8 cellular contexts compared by ENCODE assay signal in genomic region chr17:41777579-41778188, GRCh38.
A peak's percentile ranks its signal among the peaks of the same experiment; 100 is the strongest.
DNase-seq lines count a peak whose midpoint lies in the region; ATAC-seq, FAIRE-seq and TF ChIP-seq lines count a peak whose summit lies in the region.

No MANE protein-coding gene starts in this region.

- peaks cover 18 to 42% of the 10 kb centered on the region in 2 donors for H3K4me1 Mint-ChIP-seq in stimulated activated naive B cell treated with anti-CD40 and anti-IgM and Interleukin-4, amounts not matched to agents 10 μg/mL and 1 μg/mL and 100 μg/mL, for 72 hours

- H3K27me3 ChIP-seq in parathyroid adenoma (ENCODE audit: control insufficient read depth, insufficient read depth, low read length), result no peaks in the 10 kb centered on the region

- no peaks in the 10 kb centered on the region for H3K9me3 Mint-ChIP-seq in stimulated activated naive B cell treated with anti-CD40 and anti-IgM and Interleukin-4, amounts not matched to agents 10 μg/mL and 1 μg/mL and 100 μg/mL, for 72 hours

- TF ChIP-seq CTCF in foreskin fibroblast (IDR thresholded peaks at IDR 0.05; ENCODE audit: low read depth, low read length) (no peak), parathyroid adenoma (IDR thresholded peaks at IDR 0.05) (no peak)

- no peak overlapping the region for H3K27ac Mint-ChIP-seq in stimulated activated naive B cell treated with anti-CD40 and anti-IgM and Interleukin-4, amounts not matched to agents 10 μg/mL and 1 μg/mL and 100 μg/mL, for 72 hours

- peak overlapping the region; percentile 75 for H3K27ac ChIP-seq in parathyroid adenoma

- no peak overlapping the region for H2AFZ ChIP-seq in parathyroid adenoma

- H3K4me1 ChIP-seq in parathyroid adenoma, result peaks cover 3% of the 10 kb centered on the region

- no peak overlapping the region for H3K4me3 ChIP-seq in foreskin fibroblast (ENCODE audit: low read depth in 1 of 2, low read length in 2 of 2)
- H3K4me3 ChIP-seq in parathyroid adenoma (ENCODE audit: low read depth, low read length), result no peak overlapping the region

- H3K36me3 ChIP-seq in parathyroid adenoma (ENCODE audit: control insufficient read depth, insufficient read depth, low read length), result no peaks in the 10 kb centered on the region

- H3K4me3 Mint-ChIP-seq in stimulated activated naive B cell treated with anti-CD40 and anti-IgM and Interleukin-4, amounts not matched to agents 10 μg/mL and 1 μg/mL and 100 μg/mL, for 72 hours, result no peak overlapping the region

- no peak for FAIRE-seq in GM19239 (lab: Jason Lieb, UNC)

- no peaks in the 10 kb centered on the region for H3K27me3 Mint-ChIP-seq in stimulated activated naive B cell treated with anti-CD40 and anti-IgM and Interleukin-4, amounts not matched to agents 10 μg/mL and 1 μg/mL and 100 μg/mL, for 72 hours

- H3K79me2 ChIP-seq in parathyroid adenoma, result peaks cover 33% of the 10 kb centered on the region

- POLR2A ChIA-PET in HEK293T (lab: Yijun Ruan, JAX), result interaction anchor here (1.5 to 5.8 kb wide), 5 partner anchors 8 to 89 kb away, joined by 6 to 44 read pairs (median 11); partner anchors contain the start of genes EIF1, FKBP10, JUP and P3H4

- no peak overlapping the region for H3K4me2 ChIP-seq in parathyroid adenoma (ENCODE audit: low read length)

- CTCF ChIA-PET in HEK293T (lab: Yijun Ruan, JAX), result interaction anchor here (1.2 to 3.2 kb wide), 4 partner anchors 8 to 34 kb away, joined by 3 to 31 read pairs (median 7); partner anchors contain the start of genes JUP and P3H4

- no peak for ATAC-seq in HG03097 (IDR thresholded peaks at IDR 0.05; ENCODE audit: low FRiP score, unreplicated experiment)
- ATAC-seq in stimulated activated naive B cell treated with anti-CD40 and anti-IgM and Interleukin-4, amounts not matched to agents 10 μg/mL and 1 μg/mL and 100 μg/mL, for 72 hours (replicated peaks), result no peak

- no peaks in the 10 kb centered on the region for H3K9me3 ChIP-seq in parathyroid adenoma (ENCODE audit: control insufficient read depth, low read length)

- peaks cover 0 to 3% of the 10 kb centered on the region in 2 donors for H3K36me3 Mint-ChIP-seq in stimulated activated naive B cell treated with anti-CD40 and anti-IgM and Interleukin-4, amounts not matched to agents 10 μg/mL and 1 μg/mL and 100 μg/mL, for 72 hours

- H3K9ac ChIP-seq in parathyroid adenoma, result no peak overlapping the region

- DNase-seq in HEK293T (ENCODE audit: extremely low spot score) (peak; percentile 42), SHP77 (lab: John Stamatoyannopoulos, UW) (peak; percentile 93), foreskin fibroblast (peak; percentile 90 to 96), GM19239 (ENCODE audit: insufficient read length, low spot score) (no peak)
- no peak for DNase-seq in stimulated activated naive B cell treated with anti-CD40 and anti-IgM and Interleukin-4, amounts not matched to agents 10 μg/mL and 1 μg/mL and 100 μg/mL, for 72 hours
- no peak for DNase-seq in activated CD4-positive, alpha-beta T cell treated with anti-CD3 and anti-CD28 coated beads, Interleukin-2, amount 50 U/mL, for 4 hours

TF ChIP-seq in HEK293T, 16 proteins besides CTCF, POLR2A, EP300 and RAD21:
- TF ChIP-seq BHLHE40 (IDR thresholded peaks at IDR 0.05; ENCODE audit: borderline replicate concordance) (no peak), SUZ12 (IDR thresholded peaks at IDR 0.05) (no peak), CTBP1 (IDR thresholded peaks at IDR 0.05; ENCODE audit: borderline replicate concordance) (no peak), FOXA1 (IDR thresholded peaks at IDR 0.05) (no peak), SP1 (IDR thresholded peaks at IDR 0.05) (no peak), LEF1 (IDR thresholded peaks at IDR 0.05; ENCODE audit: borderline replicate concordance) (no peak), ZNF384 (IDR thresholded peaks at IDR 0.05) (no peak), FOXM1 (IDR thresholded peaks at IDR 0.05; ENCODE audit: borderline replicate concordance) (no peak), PKNOX1 (IDR thresholded peaks at IDR 0.05) (no peak), L3MBTL2 (conservative IDR thresholded peaks at IDR 0.05) (no peak), NFRKB (IDR thresholded peaks at IDR 0.05) (no peak), ELF4 (IDR thresholded peaks at IDR 0.05) (no peak), HDGF (IDR thresholded peaks at IDR 0.05; ENCODE audit: borderline replicate concordance) (no peak), TARDBP (IDR thresholded peaks at IDR 0.05) (no peak), ARNT (IDR thresholded peaks at IDR 0.05) (no peak)

Comparison
In these comparisons a context has a peak if more than half of its experiments do, and no peak if none do; other contexts are left out.
1. DNase-seq: peak in HEK293T (single experiment), SHP77 (2 of 2) and foreskin fibroblast (2 of 2); none in GM19239 (single experiment), stimulated activated naive B cell treated with anti-CD40 and anti-IgM and Interleukin-4, amounts not matched to agents 10 μg/mL and 1 μg/mL and 100 μg/mL, for 72 hours (single experiment) and activated CD4-positive, alpha-beta T cell treated with anti-CD3 and anti-CD28 coated beads, Interleukin-2, amount 50 U/mL, for 4 hours (0 of 2).